39 cellular contexts compared by ENCODE assay signal in the genomic region with DNA sequence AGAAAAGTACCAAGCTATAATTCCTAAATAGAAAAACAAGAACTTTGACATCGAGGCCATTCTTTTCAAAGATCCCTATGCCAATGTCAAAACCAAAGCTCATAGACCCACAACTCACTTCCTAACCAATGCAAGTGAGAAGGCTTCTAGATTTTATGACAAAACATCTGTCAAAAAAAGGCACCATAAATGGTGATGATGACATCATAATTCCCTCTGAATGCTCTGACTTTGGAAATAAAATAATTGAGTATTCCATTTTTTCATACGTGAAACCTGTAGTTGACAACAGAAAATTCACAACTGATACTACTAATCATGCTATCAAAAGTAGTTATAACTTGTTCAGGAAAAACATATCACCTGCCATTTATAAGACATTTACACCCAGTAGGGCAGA. TPM values are rescaled to one million over a fixed set of nuclear protein-coding genes. Genes with fewer than 3 reads are reported as not detected.
"Had no signal": no experiment of that assay in that cellular context is flagged by ENCODE, and none has a peak within 500 bp of the region (broad histone marks: within the 10 kb centered on the region; RNA-seq: fewer than 3 reads in every experiment).

No MANE protein-coding gene starts in this region.

- H3K27ac ChIP-seq: adrenal gland, ascending aorta, body of pancreas, brain microvascular endothelial cell, breast epithelium, cardiac muscle cell had no signal

- H3K27me3 ChIP-seq: adrenal gland, ascending aorta, body of pancreas, brain microvascular endothelial cell, breast epithelium, cardiac muscle cell had no signal

- ATAC-seq: activated naive CD4-positive, alpha-beta T cell treated with anti-CD3 and anti-CD28 coated beads, Interleukin-2, amount 50 U/mL, for 72 hours; activated naive CD8-positive, alpha-beta T cell treated with anti-CD3 and anti-CD28 coated beads, Interleukin-2, amount 50 U/mL, for 24 hours; activated T-cell treated with anti-CD3 and anti-CD28 coated beads, Interleukin-2, amount 50 U/mL, for 4 hours; activated T-cell treated with anti-CD3 and anti-CD28 coated beads, Interleukin-2, amount 50 U/mL, for 72 hours; activated T-helper 17 cell treated with anti-CD3 and anti-CD28 coated beads, Interleukin-2, amount 50 U/mL, for 72 hours; body of pancreas had no signal

- H3K4me3 ChIP-seq: adrenal gland, ascending aorta, body of pancreas, breast epithelium, cardiac muscle cell had no signal

- DNase-seq: activated effector memory CD4-positive, alpha-beta T cell treated with anti-CD3 and anti-CD28 coated beads, Interleukin-2, amount 50 U/mL, for 16 hours; activated effector memory CD4-positive, alpha-beta T cell treated with Interleukin-2 at 50 U/mL for 16 hours; activated gamma-delta T cell; activated gamma-delta T cell treated with Interleukin-2 at 50 U/mL for 16 hours; activated naive CD4-positive, alpha-beta T cell; activated naive CD4-positive, alpha-beta T cell treated with anti-CD3 and anti-CD28 coated beads for 36 hours; activated naive CD4-positive, alpha-beta T cell treated with anti-CD3 and anti-CD28 coated beads, Interleukin-2, amount 10 ng/mL, durations not matched to agents 7 days and 5 days; activated naive CD4-positive, alpha-beta T cell treated with anti-CD3 and anti-CD28 coated beads, Interleukin-2, amount 50 U/mL, for 16 hours; activated naive CD4-positive, alpha-beta T cell treated with Interleukin-2 at 50 U/mL for 16 hours; activated naive CD8-positive, alpha-beta T cell treated with anti-CD3 and anti-CD28 coated beads for 36 hours; activated naive CD8-positive, alpha-beta T cell treated with anti-CD3 and anti-CD28 coated beads, Interleukin-2, amount 10 ng/mL, durations not matched to agents 7 days and 5 days; activated naive CD8-positive, alpha-beta T cell treated with anti-CD3 and anti-CD28 coated beads, Interleukin-2, amount 50 U/mL, for 24 hours; activated T-cell treated with anti-CD3 and anti-CD28 coated beads, Interleukin-2, amount 50 U/mL, for 24 hours; activated T-cell treated with anti-CD3 and anti-CD28 coated beads, Interleukin-2, amount 50 U/mL, for 4 hours; activated T-cell treated with anti-CD3 and anti-CD28 coated beads, Interleukin-2, amount 50 U/mL, for 48 hours; activated T-cell treated with anti-CD3 and anti-CD28 coated beads, Interleukin-2, amount 50 U/mL, for 72 hours; adrenal gland; amniotic stem cell; amygdala; anterior cingulate cortex; aorta; body of pancreas; brain microvascular endothelial cell; caudate nucleus; central memory CD4-positive, alpha-beta T cell; cerebellar nuclear complex had no signal

- H3K9me3 ChIP-seq: adrenal gland, ascending aorta, body of pancreas, breast epithelium had no signal

- FAIRE-seq: astrocyte, bronchial epithelial cell had no signal

- H3K4me1 ChIP-seq: adrenal gland, ascending aorta, body of pancreas, breast epithelium had no signal

- H3K36me3 ChIP-seq: adrenal gland, ascending aorta, brain microvascular endothelial cell, breast epithelium, cardiac muscle cell had no signal

RNA-seq across cellular contexts. Expression of a gene that starts 8.7 kb away (rescaled TPM):
- total RNA-seq: activated naive CD4-positive, alpha-beta T cell treated with anti-CD3 and anti-CD28 coated beads for 36 hours; activated naive CD4-positive, alpha-beta T cell treated with anti-CD3 and anti-CD28 coated beads, Interleukin-2, amount 50 U/mL, for 72 hours; activated naive CD8-positive, alpha-beta T cell treated with anti-CD3 and anti-CD28 coated beads for 36 hours; activated naive CD8-positive, alpha-beta T cell treated with anti-CD3 and anti-CD28 coated beads, Interleukin-2, amount 10 ng/mL, durations not matched to agents 7 days and 5 days; activated T-cell treated with anti-CD3 and anti-CD28 coated beads, Interleukin-2, amount 50 U/mL, for 4 hours; activated T-cell treated with anti-CD3 and anti-CD28 coated beads, Interleukin-2, amount 50 U/mL, for 72 hours; activated T-helper 1 cell treated with anti-CD3 and anti-CD28 coated beads, Interleukin-12 subunit alpha, Interleukin-12 subunit beta, Interleukin-2, Interleukin-4 antibody, amounts not matched to agents 30 ng/mL and 10 ng/mL and 1 ng/mL, durations not matched to agents 14 hours and 24 hours and 36 hours; activated T-helper 17 cell treated with anti-CD3 and anti-CD28 coated beads, Interleukin-2, amount 50 U/mL, for 72 hours; activated T-helper 2 cell treated with anti-CD3 and anti-CD28 coated beads, Interferon-gamma antibody, Interleukin-2, Interleukin-4, amounts not matched to agents 10 μg/mL and 5 μg/mL and 100 μg/mL, durations not matched to agents 14 hours and 24 hours and 36 hours; adrenal gland; aorta; ascending aorta; astrocyte; body of pancreas; breast epithelium; bronchial epithelial cell; cardiac muscle cell; cardiac septum; cerebellum; chondrocyte had no signal
- polyA plus RNA-seq: adipose tissue, adrenal gland had no signal

RNA-seq across cellular contexts. Expression of a gene that starts 34.5 kb away (rescaled TPM):
- total RNA-seq: activated naive CD4-positive, alpha-beta T cell treated with anti-CD3 and anti-CD28 coated beads for 36 hours; activated naive CD4-positive, alpha-beta T cell treated with anti-CD3 and anti-CD28 coated beads, Interleukin-2, amount 50 U/mL, for 72 hours; activated naive CD8-positive, alpha-beta T cell treated with anti-CD3 and anti-CD28 coated beads for 36 hours; activated naive CD8-positive, alpha-beta T cell treated with anti-CD3 and anti-CD28 coated beads, Interleukin-2, amount 10 ng/mL, durations not matched to agents 7 days and 5 days; activated T-cell treated with anti-CD3 and anti-CD28 coated beads, Interleukin-2, amount 50 U/mL, for 4 hours; activated T-cell treated with anti-CD3 and anti-CD28 coated beads, Interleukin-2, amount 50 U/mL, for 72 hours; activated T-helper 1 cell treated with anti-CD3 and anti-CD28 coated beads, Interleukin-12 subunit alpha, Interleukin-12 subunit beta, Interleukin-2, Interleukin-4 antibody, amounts not matched to agents 30 ng/mL and 10 ng/mL and 1 ng/mL, durations not matched to agents 14 hours and 24 hours and 36 hours; activated T-helper 17 cell treated with anti-CD3 and anti-CD28 coated beads, Interleukin-2, amount 50 U/mL, for 72 hours; activated T-helper 2 cell treated with anti-CD3 and anti-CD28 coated beads, Interferon-gamma antibody, Interleukin-2, Interleukin-4, amounts not matched to agents 10 μg/mL and 5 μg/mL and 100 μg/mL, durations not matched to agents 14 hours and 24 hours and 36 hours; adrenal gland; aorta; ascending aorta; astrocyte; body of pancreas; breast epithelium; bronchial epithelial cell; cardiac muscle cell; cardiac septum; cerebellum; chondrocyte had no signal
- polyA plus RNA-seq: adipose tissue, adrenal gland, aorta, cardiac muscle cell had no signal

RNA-seq across cellular contexts. Expression of a gene that starts 56.9 kb away (rescaled TPM):
- total RNA-seq: activated naive CD4-positive, alpha-beta T cell treated with anti-CD3 and anti-CD28 coated beads for 36 hours; activated naive CD4-positive, alpha-beta T cell treated with anti-CD3 and anti-CD28 coated beads, Interleukin-2, amount 50 U/mL, for 72 hours; activated naive CD8-positive, alpha-beta T cell treated with anti-CD3 and anti-CD28 coated beads for 36 hours; activated naive CD8-positive, alpha-beta T cell treated with anti-CD3 and anti-CD28 coated beads, Interleukin-2, amount 10 ng/mL, durations not matched to agents 7 days and 5 days; activated T-cell treated with anti-CD3 and anti-CD28 coated beads, Interleukin-2, amount 50 U/mL, for 4 hours; activated T-cell treated with anti-CD3 and anti-CD28 coated beads, Interleukin-2, amount 50 U/mL, for 72 hours; activated T-helper 1 cell treated with anti-CD3 and anti-CD28 coated beads, Interleukin-12 subunit alpha, Interleukin-12 subunit beta, Interleukin-2, Interleukin-4 antibody, amounts not matched to agents 30 ng/mL and 10 ng/mL and 1 ng/mL, durations not matched to agents 14 hours and 24 hours and 36 hours; activated T-helper 17 cell treated with anti-CD3 and anti-CD28 coated beads, Interleukin-2, amount 50 U/mL, for 72 hours; activated T-helper 2 cell treated with anti-CD3 and anti-CD28 coated beads, Interferon-gamma antibody, Interleukin-2, Interleukin-4, amounts not matched to agents 10 μg/mL and 5 μg/mL and 100 μg/mL, durations not matched to agents 14 hours and 24 hours and 36 hours; aorta; ascending aorta; astrocyte; body of pancreas; breast epithelium; bronchial epithelial cell; cardiac muscle cell; cardiac septum; cerebellum; chondrocyte had no signal
- polyA plus RNA-seq: adipose tissue, aorta, cardiac muscle cell had no signal
